In genomic region chr7:64665980-64666674, GRCh38 we compare ENCODE assay signal across 8 cellular contexts. TPM values are rescaled to one million over a fixed set of nuclear protein-coding genes. Genes with fewer than 3 reads are reported as not detected.
DNase-seq lines count a peak whose midpoint lies in the region; ATAC-seq lines count a peak whose summit lies in the region.

Gene ZNF107, plus strand, starts transcription at chr7:64666133. Its CDS starts 150 bp downstream, at chr7:64666283.

- no peaks in the 10 kb centered on the region for H3K27me3 Mint-ChIP-seq in CD8-positive, alpha-beta memory T cell

- CTCF ChIA-PET in CD8-positive, alpha-beta memory T cell (lab: Charles Lee): interaction anchor here (0.6 to 2.3 kb wide), 3 partner anchors 128 to 359 kb away, joined by 3 to 7 read pairs (median 4); no protein-coding TSS in a partner anchor

- no peaks in the 10 kb centered on the region for H3K9me3 ChIP-seq in CD8-positive, alpha-beta memory T cell (ENCODE audit: low read length)
- no peaks in the 10 kb centered on the region for H3K9me3 ChIP-seq in effector memory CD4-positive, alpha-beta T cell (ENCODE audit: control insufficient read depth, low read length)

- POLR2A ChIA-PET in CD8-positive, alpha-beta memory T cell (lab: Charles Lee): interaction anchor here (0.6 to 2.8 kb wide), 10 partner anchors 33 to 740 kb away, joined by 3 to 34 read pairs (median 6); partner anchors contain the start of genes ERV3-1, ZNF138, ZNF273 and ZNF680

- no peaks in the 10 kb centered on the region for H3K27me3 ChIP-seq in CD8-positive, alpha-beta memory T cell (ENCODE audit: insufficient read depth, low read length, poor library complexity, severe bottlenecking)
- H3K27me3 ChIP-seq in effector memory CD4-positive, alpha-beta T cell (replicated peaks; ENCODE audit: control insufficient read depth, insufficient read depth, low read length, poor library complexity, severe bottlenecking): no peaks in the 10 kb centered on the region

- peak within 1 kb of the TSS; percentile 94 to 99 (median 97) for H3K4me3 Mint-ChIP-seq in CD8-positive, alpha-beta memory T cell

- H3K4me1 Mint-ChIP-seq in CD8-positive, alpha-beta memory T cell: peaks cover 62 to 84% (median 73%) of the 10 kb centered on the region in 3 donors

- H3K36me3 ChIP-seq in CD8-positive, alpha-beta memory T cell (ENCODE audit: insufficient read depth, low read length): no peaks in the 10 kb centered on the region
- peaks cover 5% of the 10 kb centered on the region for H3K36me3 ChIP-seq in effector memory CD4-positive, alpha-beta T cell (ENCODE audit: control insufficient read depth, insufficient read depth, low read length)

- H3K27ac ChIP-seq in CD8-positive, alpha-beta memory T cell (ENCODE audit: low read depth, low read length): peak within 1 kb of the TSS; percentile 88
- peak within 1 kb of the TSS; percentile 82 for H3K27ac ChIP-seq in effector memory CD4-positive, alpha-beta T cell (ENCODE audit: insufficient read depth, low read length, poor library complexity, severe bottlenecking)

- peaks cover 0 to 4% (median 0%) of the 10 kb centered on the region in 5 donors for H3K9me3 Mint-ChIP-seq in CD8-positive, alpha-beta memory T cell

- peaks cover 17% of the 10 kb centered on the region for H3K4me1 ChIP-seq in CD8-positive, alpha-beta memory T cell (ENCODE audit: insufficient read depth, low read length)
- H3K4me1 ChIP-seq in effector memory CD4-positive, alpha-beta T cell (ENCODE audit: control insufficient read depth, insufficient read depth, low read length, poor library complexity, severe bottlenecking): peaks cover 14% of the 10 kb centered on the region

- peak; percentile 74 to 94 (median 86) for DNase-seq in CD8-positive, alpha-beta memory T cell
- peak; percentile 79 for DNase-seq in HS-5 (ENCODE audit: low read depth)
- peak; percentile 90 for DNase-seq in NK-92 treated with Interleukin-12 subunit alpha and Interleukin-12 subunit beta, amount 100 ng/mL, for 24 hours (lab: John Stamatoyannopoulos, UW)
- peak; percentile 90 for DNase-seq in activated CD8-positive, alpha-beta memory T cell treated with anti-CD3 and anti-CD28 coated beads for 24 hours
- peak; percentile 77 to 84 (median 80) for DNase-seq in effector memory CD4-positive, alpha-beta T cell
- peak; percentile 96 for DNase-seq in medulla oblongata (ENCODE audit: extremely low spot score)
- peak; percentile 67 for DNase-seq in stimulated activated CD8-positive, alpha-beta memory T cell treated with anti-CD3 and anti-CD28 coated beads, Interleukin-12 subunit alpha, Interleukin-12 subunit beta, amount 100 ng/mL, for 1 hour (ENCODE audit: low read depth)

- H3K36me3 Mint-ChIP-seq in CD8-positive, alpha-beta memory T cell: peaks cover 7 to 36% (median 13%) of the 10 kb centered on the region in 3 donors

- peak; percentile 98 for ATAC-seq in GM19468 (IDR thresholded peaks at IDR 0.05; ENCODE audit: extremely low read depth, unreplicated experiment)

- H3K4me3 ChIP-seq in CD8-positive, alpha-beta memory T cell (ENCODE audit: low read length): peak within 1 kb of the TSS; percentile 99
- peak within 1 kb of the TSS; percentile 92 for H3K4me3 ChIP-seq in effector memory CD4-positive, alpha-beta T cell (ENCODE audit: insufficient read depth, low read depth, low read length, poor library complexity, severe bottlenecking)

- H3K27ac Mint-ChIP-seq in CD8-positive, alpha-beta memory T cell: peak within 1 kb of the TSS; percentile 96 to 100 (median 97)

RNA-seq across cellular contexts. Expression of gene ZNF107, which starts in this region (rescaled TPM):
- 10 to 100 TPM; 13.5 to 14.2 TPM for total RNA-seq in CD8-positive, alpha-beta memory T cell
- polyA plus RNA-seq in CD8-positive, alpha-beta memory T cell: 9.9 TPM

Comparison
In these comparisons a context has a peak if more than half of its experiments do, and no peak if none do; other contexts are left out.
1. Peak in every context shown above with its lines: DNase-seq, ATAC-seq, H3K4me3 ChIP-seq and H3K27ac ChIP-seq.